In genomic region chr6:123587838-123588545, GRCh38 we compare ENCODE assay signal across 23 cellular contexts. TPM values are rescaled to one million over a fixed set of nuclear protein-coding genes. Genes with fewer than 3 reads are reported as not detected.
"Had no signal": no experiment of that assay in that cellular context is flagged by ENCODE, and none has a peak within 500 bp of the region (broad histone marks: within the 10 kb centered on the region; RNA-seq: fewer than 3 reads in every experiment).

No MANE protein-coding gene starts in this region.

- H3K36me3 ChIP-seq: breast epithelium, upper lobe of right lung had no signal

- H3K4me3 ChIP-seq: breast epithelium, coronary artery, hepatocyte, mucosa of descending colon, upper lobe of right lung had no signal

- H3K4me2 ChIP-seq: hepatocyte had no signal

- H3K4me1 ChIP-seq: breast epithelium, upper lobe of right lung had no signal

- H3K27me3 ChIP-seq: breast epithelium, hepatocyte, upper lobe of right lung had no signal

- H3K27ac ChIP-seq: breast epithelium, coronary artery, hepatocyte, upper lobe of right lung had no signal

- H3K9me3 ChIP-seq: breast epithelium, mucosa of descending colon, upper lobe of right lung had no signal

- ATAC-seq: esophagus mucosa, left cardiac atrium, mucosa of descending colon, upper lobe of right lung had no signal

- H3K79me2 ChIP-seq: hepatocyte had no signal

- DNase-seq: activated CD4-positive, alpha-beta memory T cell treated with anti-CD3 and anti-CD28 coated beads for 36 hours; activated CD4-positive, alpha-beta T cell treated with anti-CD3 and anti-CD28 coated beads for 4 hours; activated effector memory CD4-positive, alpha-beta T cell treated with Interleukin-2 at 50 U/mL for 16 hours; activated naive CD4-positive, alpha-beta T cell treated with anti-CD3 and anti-CD28 coated beads for 36 hours; activated naive CD8-positive, alpha-beta T cell treated with anti-CD3 and anti-CD28 coated beads, Interleukin-2, amount 10 ng/mL, durations not matched to agents 7 days and 5 days; activated T-cell treated with anti-CD3 and anti-CD28 coated beads, Interleukin-2, amount 50 U/mL, for 48 hours; amniotic stem cell; foreskin melanocyte; glutamatergic neuron; islet precursor cell; left cardiac atrium; mesenchymal stem cell; mucosa of descending colon; nucleus accumbens; stimulated activated CD4-positive, alpha-beta T cell treated with anti-CD3 and anti-CD28 coated beads, Interleukin-4, amount 100 ng/mL, for 24 hours; stimulated activated naive CD4-positive, alpha-beta T cell treated with Interleukin-2 at 50 U/mL for 16 hours; T-helper 9 cell; upper lobe of right lung had no signal

- H2AFZ ChIP-seq: hepatocyte had no signal

RNA-seq across cellular contexts. Expression of gene TRDN, which starts 48.8 kb away (rescaled TPM):
- polyA plus RNA-seq: neural cell had no signal
